Comparison of ENCODE assay signal across 1 cellular context in the genomic region with DNA sequence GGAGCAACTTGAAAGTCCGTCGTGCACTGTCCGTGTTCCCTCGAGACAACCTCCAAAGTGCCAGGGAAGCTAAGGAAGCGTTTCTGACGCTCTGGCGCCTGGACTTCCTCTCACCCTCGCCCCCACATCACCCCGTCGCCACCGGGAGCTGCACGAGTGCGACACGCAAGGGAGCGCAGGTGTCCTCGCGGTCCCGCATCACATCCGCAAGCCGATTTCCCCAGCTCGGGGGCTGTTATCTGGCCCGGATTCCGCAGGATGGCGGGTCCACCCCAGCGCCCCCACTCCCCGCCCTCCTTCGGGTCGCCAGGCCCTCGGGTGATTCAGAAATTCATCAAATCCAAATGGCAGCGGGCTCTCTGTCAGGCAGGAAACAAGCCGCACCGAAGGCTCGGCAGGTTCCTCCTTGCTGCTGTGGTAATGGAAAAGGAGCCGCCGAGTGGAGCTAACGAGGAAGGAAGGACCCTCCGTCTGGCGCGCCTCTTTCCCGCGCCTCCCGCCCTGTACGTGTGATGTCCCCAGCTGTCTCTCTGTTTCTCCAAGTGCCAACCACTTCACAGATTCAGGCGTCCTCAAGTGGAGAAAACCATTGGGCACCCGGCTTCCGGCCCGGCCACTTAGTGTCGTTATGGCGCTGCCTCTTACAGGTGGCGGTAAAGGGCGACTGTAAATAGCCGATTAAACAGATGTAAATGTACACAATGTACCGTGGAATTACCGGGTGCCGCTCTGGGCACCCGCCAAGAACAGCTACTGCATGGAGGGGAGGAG.
A peak's percentile ranks its signal among the peaks of the same experiment; 100 is the strongest.
TF ChIP-seq lines count a peak whose summit lies in the region.

No MANE protein-coding gene starts in this region.

TF ChIP-seq in HepG2, 621 proteins besides CTCF, POLR2A, EP300 and RAD21 (continued from another document):
- TF ChIP-seq ETS1 (CRISPR knock-in tag; IDR thresholded peaks at IDR 0.05): no peak
- TF ChIP-seq, protein P1, sequence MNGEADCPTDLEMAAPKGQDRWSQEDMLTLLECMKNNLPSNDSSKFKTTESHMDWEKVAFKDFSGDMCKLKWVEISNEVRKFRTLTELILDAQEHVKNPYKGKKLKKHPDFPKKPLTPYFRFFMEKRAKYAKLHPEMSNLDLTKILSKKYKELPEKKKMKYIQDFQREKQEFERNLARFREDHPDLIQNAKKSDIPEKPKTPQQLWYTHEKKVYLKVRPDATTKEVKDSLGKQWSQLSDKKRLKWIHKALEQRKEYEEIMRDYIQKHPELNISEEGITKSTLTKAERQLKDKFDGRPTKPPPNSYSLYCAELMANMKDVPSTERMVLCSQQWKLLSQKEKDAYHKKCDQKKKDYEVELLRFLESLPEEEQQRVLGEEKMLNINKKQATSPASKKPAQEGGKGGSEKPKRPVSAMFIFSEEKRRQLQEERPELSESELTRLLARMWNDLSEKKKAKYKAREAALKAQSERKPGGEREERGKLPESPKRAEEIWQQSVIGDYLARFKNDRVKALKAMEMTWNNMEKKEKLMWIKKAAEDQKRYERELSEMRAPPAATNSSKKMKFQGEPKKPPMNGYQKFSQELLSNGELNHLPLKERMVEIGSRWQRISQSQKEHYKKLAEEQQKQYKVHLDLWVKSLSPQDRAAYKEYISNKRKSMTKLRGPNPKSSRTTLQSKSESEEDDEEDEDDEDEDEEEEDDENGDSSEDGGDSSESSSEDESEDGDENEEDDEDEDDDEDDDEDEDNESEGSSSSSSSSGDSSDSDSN (CRISPR knock-in tag; IDR thresholded peaks at IDR 0.05): 0 out of 2 replicates have a peak, but pooled peaks have one; percentile 1
- TF ChIP-seq, protein P2, sequence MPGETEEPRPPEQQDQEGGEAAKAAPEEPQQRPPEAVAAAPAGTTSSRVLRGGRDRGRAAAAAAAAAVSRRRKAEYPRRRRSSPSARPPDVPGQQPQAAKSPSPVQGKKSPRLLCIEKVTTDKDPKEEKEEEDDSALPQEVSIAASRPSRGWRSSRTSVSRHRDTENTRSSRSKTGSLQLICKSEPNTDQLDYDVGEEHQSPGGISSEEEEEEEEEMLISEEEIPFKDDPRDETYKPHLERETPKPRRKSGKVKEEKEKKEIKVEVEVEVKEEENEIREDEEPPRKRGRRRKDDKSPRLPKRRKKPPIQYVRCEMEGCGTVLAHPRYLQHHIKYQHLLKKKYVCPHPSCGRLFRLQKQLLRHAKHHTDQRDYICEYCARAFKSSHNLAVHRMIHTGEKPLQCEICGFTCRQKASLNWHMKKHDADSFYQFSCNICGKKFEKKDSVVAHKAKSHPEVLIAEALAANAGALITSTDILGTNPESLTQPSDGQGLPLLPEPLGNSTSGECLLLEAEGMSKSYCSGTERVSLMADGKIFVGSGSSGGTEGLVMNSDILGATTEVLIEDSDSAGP (CRISPR knock-in tag; IDR thresholded peaks at IDR 0.05; ENCODE audit: borderline replicate concordance): peak; percentile 36; the same call in 1 of the 2 replicates
- no peak for TF ChIP-seq RELA (CRISPR knock-in tag; IDR thresholded peaks at IDR 0.05)
- peak; percentile 44; the same call in 1 of the 2 replicates for TF ChIP-seq ZNF687 (CRISPR knock-in tag; IDR thresholded peaks at IDR 0.05)
